27 cellular contexts compared by ENCODE assay signal in the genomic region with DNA sequence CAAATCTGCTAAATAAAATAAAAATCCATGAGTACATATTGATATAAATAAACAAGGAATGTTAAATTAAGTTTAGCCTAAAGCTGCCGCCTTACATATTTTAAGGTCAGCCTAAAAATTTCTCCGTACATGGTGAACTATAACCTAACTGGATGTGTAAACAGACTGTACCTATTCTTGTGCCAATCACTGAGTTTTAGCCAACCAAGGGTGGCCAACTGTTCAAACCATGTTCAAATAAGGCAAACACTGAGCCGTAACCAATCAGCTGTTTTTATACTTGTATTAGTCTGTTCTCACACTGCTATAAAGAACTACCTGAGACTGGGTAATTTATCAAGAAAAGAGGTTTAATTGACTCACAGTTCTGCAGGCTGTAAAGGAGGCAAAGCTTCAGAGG. TPM values are rescaled to one million over a fixed set of nuclear protein-coding genes. Genes with fewer than 3 reads are reported as not detected.
DNase-seq lines count a peak whose midpoint lies in the region; ATAC-seq, FAIRE-seq and TF ChIP-seq lines count a peak whose summit lies in the region.
"Had no signal": no experiment of that assay in that cellular context is flagged by ENCODE, and none has a peak within 500 bp of the region (broad histone marks: within the 10 kb centered on the region; RNA-seq: fewer than 3 reads in every experiment).

No MANE protein-coding gene starts in this region.

- H2BK12ac ChIP-seq in H9 (ENCODE audit: insufficient read length, low read depth, low read length) (no peak overlapping the region), H1 (ENCODE audit: low read depth, low read length) (peak overlapping the region; percentile 21; the same call in 1 of the 2 replicates), trophoblast cell (ENCODE audit: low read length) (no peak overlapping the region)

- TF ChIP-seq CTCF in GM23338 (conservative IDR thresholded peaks at IDR 0.05; ENCODE audit: low read depth in 2 of 2) (no peak), H9 (conservative IDR thresholded peaks at IDR 0.05) (no peak), H1 (IDR thresholded peaks at IDR 0.05; ENCODE audit: control extremely low read depth in 1 of 3, insufficient read depth in 1 of 3, low read depth in 1 of 3, low read length in 3 of 3) (no peak), right lobe of liver (IDR thresholded peaks at IDR 0.05) (no peak)

- no peak overlapping the region for H3K56ac ChIP-seq in H9 (ENCODE audit: insufficient read length, low read depth, low read length)
- H3K56ac ChIP-seq in H1 (replicated peaks; ENCODE audit: insufficient read length, low read depth, low read length) = no peak overlapping the region

- H3K23me2 ChIP-seq in H9 (ENCODE audit: insufficient read length, low read depth, low read length, poor library complexity, severe bottlenecking) (no peaks in the 10 kb centered on the region), H1 (ENCODE audit: low read depth, low read length) (no peaks in the 10 kb centered on the region)

- H3T11ph ChIP-seq in H9 (ENCODE audit: low read length) = no peak overlapping the region

- H3K27ac ChIP-seq in GM23338 (ENCODE audit: low read depth) (no peak overlapping the region), H9 (ENCODE audit: insufficient read length, low read depth, low read length) (no peak overlapping the region), H1 (ENCODE audit: low read depth, low read length) (no peak overlapping the region), right lobe of liver (peak overlapping the region in 2 of 3 donors; percentile 43 to 58), trophoblast cell (ENCODE audit: low read depth, low read length) (no peak overlapping the region)
- H3K27ac ChIP-seq: BLaER1 had no signal

- no peak for TF ChIP-seq RAD21 in H1 (IDR thresholded peaks at IDR 0.05 in 1 of 2, conservative IDR thresholded peaks at IDR 0.05 in 1 of 2; ENCODE audit: low read depth in 2 of 2, low read length in 2 of 2)

- H2BK120ac ChIP-seq in H9 (ENCODE audit: low read depth, low read length, poor library complexity, severe bottlenecking) (no peak overlapping the region), H1 (replicated peaks; ENCODE audit: low read depth, low read length) (no peak overlapping the region), trophoblast cell (ENCODE audit: insufficient read depth, low read length, poor library complexity) (no peak overlapping the region)

- H2BK5ac ChIP-seq in H9 (ENCODE audit: insufficient read length, low read length) = no peak overlapping the region
- no peak overlapping the region for H2BK5ac ChIP-seq in H1 (ENCODE audit: low read depth, low read length)
- no peak overlapping the region for H2BK5ac ChIP-seq in trophoblast cell (ENCODE audit: low read depth, low read length, poor library complexity)

- no peak overlapping the region for H2BK15ac ChIP-seq in H9 (ENCODE audit: low read depth, low read length)
- H2BK15ac ChIP-seq in H1 (ENCODE audit: low read length) = 0 out of 2 replicates have a peak overlapping the region, but pooled peaks have one; percentile 67

- DNase-seq in GM23338 (ENCODE audit: low spot score) = no peak
- DNase-seq in H9 = no peak
- DNase-seq in H1 (ENCODE audit: low read depth in 1 of 2, low spot score in 2 of 2) = no peak
- DNase-seq in right lobe of liver = peak in 1 of 3 donors; percentile 60
- DNase-seq in trophoblast cell = no peak
- DNase-seq: 8988T; BE2C; C1 segment of cervical spinal cord; CD4-positive, alpha-beta memory T cell; CD8-positive, alpha-beta memory T cell; COR-L47; DMS 273 treated with DMSO at 0.1 percent for 48 hours; DMS153; DMS79; DND-41; GDM1 had no signal

- H2AK5ac ChIP-seq in H9 (ENCODE audit: insufficient read length, low read length) (no peak overlapping the region), H1 (ENCODE audit: low read depth, low read length) (no peak overlapping the region), trophoblast cell (ENCODE audit: low read length) (no peak overlapping the region)

- H3K4me1 Mint-ChIP-seq in GM23338 (peaks cover 13% of the 10 kb centered on the region), H9 (peaks cover 19 to 22% of the 10 kb centered on the region in 2 experiments)
- H3K4me1 Mint-ChIP-seq: CD14-positive monocyte; CD4-positive, alpha-beta memory T cell; CD4-positive, CD25-positive, alpha-beta regulatory T cell; CD8-positive, alpha-beta memory T cell had no signal

- no peaks in the 10 kb centered on the region for H3K9me3 ChIP-seq in H9 (ENCODE audit: control insufficient read depth, low read depth, low read length)
- peaks cover 9 to 14% of the 10 kb centered on the region in 2 experiments for H3K9me3 ChIP-seq in H1 (ENCODE audit: insufficient read depth in 2 of 2, low read depth in 1 of 2, low read length in 1 of 2)
- no peaks in the 10 kb centered on the region for H3K9me3 ChIP-seq in right lobe of liver
- H3K9me3 ChIP-seq in trophoblast cell (ENCODE audit: insufficient read depth, low read depth, low read length) = no peaks in the 10 kb centered on the region
- H3K9me3 ChIP-seq: BE2C had no signal

- no peak for TF ChIP-seq EP300 in H1 (IDR thresholded peaks at IDR 0.05; ENCODE audit: borderline replicate concordance in 1 of 2, low read depth in 2 of 2, low read length in 2 of 2)

- H3K4me1 ChIP-seq in GM23338 (ENCODE audit: insufficient read depth) = peaks cover 12% of the 10 kb centered on the region
- H3K4me1 ChIP-seq in H9 (ENCODE audit: insufficient read depth, low read length) = no peaks in the 10 kb centered on the region; the same call in 1 of the 2 replicates
- H3K4me1 ChIP-seq in H1 (replicated peaks in 1 of 4; ENCODE audit: control insufficient read depth in 3 of 4, insufficient read depth in 4 of 4, low read length in 3 of 4) = peaks cover 0 to 8% (median 4%) of the 10 kb centered on the region in 4 experiments; a peak in 6 of 7 replicates
- H3K4me1 ChIP-seq in right lobe of liver = peaks cover 0 to 16% (median 0%) of the 10 kb centered on the region in 4 donors
- no peaks in the 10 kb centered on the region for H3K4me1 ChIP-seq in trophoblast cell (ENCODE audit: control insufficient read depth in 1 of 2, insufficient read depth in 2 of 2, low read length in 2 of 2)
- H3K4me1 ChIP-seq: BE2C, BLaER1 had no signal

- H3K79me1 ChIP-seq in H9 (ENCODE audit: insufficient read depth, low read depth, low read length, poor library complexity, severe bottlenecking) = no peaks in the 10 kb centered on the region
- H3K79me1 ChIP-seq in H1 (ENCODE audit: low read depth, low read length) = no peaks in the 10 kb centered on the region
- H3K79me1 ChIP-seq in trophoblast cell (ENCODE audit: low read length) = no peaks in the 10 kb centered on the region

- POLR2A ChIA-PET in H1 (lab: Charles Lee; ENCODE audit: partially characterized antibody) = interaction anchor here (2.2 kb wide), 1 partner anchor 9 kb away, joined by 8 read pairs; a partner anchor contains a TSS

- H3K9ac ChIP-seq in H9 (ENCODE audit: extremely low read depth, insufficient read length, low read length) (no peak overlapping the region), H1 (replicated peaks in 1 of 4; ENCODE audit: extremely low read depth in 1 of 4, low read depth in 3 of 4, low read length in 3 of 4) (no peak overlapping the region), trophoblast cell (ENCODE audit: low read length) (no peak overlapping the region)
- H3K9ac ChIP-seq: BLaER1 had no signal

- H3K36me3 ChIP-seq in GM23338 (ENCODE audit: insufficient read depth) = no peaks in the 10 kb centered on the region
- H3K36me3 ChIP-seq in H1 (ENCODE audit: control insufficient read depth in 2 of 4, insufficient read depth in 4 of 4, low read length in 3 of 4) = peaks cover 0 to 4% (median 0%) of the 10 kb centered on the region in 4 experiments; a peak in 1 of 8 replicates
- H3K36me3 ChIP-seq in right lobe of liver = no peaks in the 10 kb centered on the region
- no peaks in the 10 kb centered on the region for H3K36me3 ChIP-seq in trophoblast cell (ENCODE audit: control insufficient read depth in 1 of 2, insufficient read depth in 2 of 2, low read length in 2 of 2)
- H3K36me3 ChIP-seq: BE2C, BLaER1 had no signal

- H3K14ac ChIP-seq in H9 (ENCODE audit: insufficient read depth, low read length) (no peak overlapping the region), H1 (ENCODE audit: insufficient read length) (no peak overlapping the region), trophoblast cell (ENCODE audit: low read length) (no peak overlapping the region)

- peaks cover under 1% of the 10 kb centered on the region for H3K79me2 ChIP-seq in GM23338 (replicated peaks; ENCODE audit: insufficient read depth)
- no peaks in the 10 kb centered on the region; the same call in 1 of the 2 replicates for H3K79me2 ChIP-seq in H9 (ENCODE audit: insufficient read depth, low read length)
- no peaks in the 10 kb centered on the region for H3K79me2 ChIP-seq in H1 (ENCODE audit: control insufficient read depth in 1 of 2, insufficient read depth in 2 of 2, low read length in 2 of 2)
- no peaks in the 10 kb centered on the region for H3K79me2 ChIP-seq in trophoblast cell (ENCODE audit: control insufficient read depth, insufficient read depth, low read length, poor library complexity)

- CTCF ChIA-PET in H1 (lab: Charles Lee; ENCODE audit: partially characterized antibody) = interaction anchor here (0.8 to 5.9 kb wide), 7 partner anchors 10 to 90 kb away, joined by 3 to 55 read pairs (median 6); a partner anchor contains a TSS

- H3K9me3 Mint-ChIP-seq in GM23338 (peaks cover 28% of the 10 kb centered on the region), H9 (peaks cover 19 to 22% of the 10 kb centered on the region in 2 experiments)
- H3K9me3 Mint-ChIP-seq: CD4-positive, CD25-positive, alpha-beta regulatory T cell; CD8-positive, alpha-beta memory T cell had no signal

- peaks cover 10% of the 10 kb centered on the region for H3K27me3 Mint-ChIP-seq in GM23338 (ENCODE audit: insufficient read depth, low read depth, poor library complexity)
- H3K27me3 Mint-ChIP-seq in H9 (ENCODE audit: low read depth) = no peaks in the 10 kb centered on the region

- no peak overlapping the region for H4K8ac ChIP-seq in H9 (replicated peaks; ENCODE audit: insufficient read length, low read depth, low read length)
- no peak overlapping the region for H4K8ac ChIP-seq in H1 (ENCODE audit: extremely low read depth, insufficient read depth, low read length)
- H4K8ac ChIP-seq in trophoblast cell (ENCODE audit: low read depth, low read length) = no peak overlapping the region

- peak overlapping the region; percentile 23; the same call in 1 of the 2 replicates for H2AFZ ChIP-seq in GM23338
- no peak overlapping the region for H2AFZ ChIP-seq in H9 (ENCODE audit: low read length)
- H2AFZ ChIP-seq in H1 (ENCODE audit: low read length) = no peak overlapping the region
- H2AFZ ChIP-seq in trophoblast cell (ENCODE audit: insufficient read depth, low read length, poor library complexity) = no peak overlapping the region

- TF ChIP-seq POLR2A in H1 (IDR thresholded peaks at IDR 0.05; ENCODE audit: control extremely low read depth in 1 of 2, low read depth in 2 of 2, low read length in 2 of 2) (no peak), right lobe of liver (IDR thresholded peaks at IDR 0.05) (no peak)

- H3K27ac Mint-ChIP-seq in GM23338 (no peak overlapping the region), H9 (peak overlapping the region in 2 of 3 experiments; percentile 10 to 92; a peak in 4 of 7 replicates)
- H3K27ac Mint-ChIP-seq: CD14-positive monocyte; CD4-positive, alpha-beta memory T cell; CD4-positive, CD25-positive, alpha-beta regulatory T cell; CD8-positive, alpha-beta memory T cell had no signal

- no peak overlapping the region for H4K91ac ChIP-seq in H9 (ENCODE audit: insufficient read length, low read depth, low read length)
- H4K91ac ChIP-seq in H1 (replicated peaks; ENCODE audit: insufficient read length, low read length) = no peak overlapping the region
- H4K91ac ChIP-seq in trophoblast cell (ENCODE audit: low read depth, low read length) = no peak overlapping the region

- no peak overlapping the region for H4K5ac ChIP-seq in H9 (ENCODE audit: insufficient read length, low read depth, low read length)
- H4K5ac ChIP-seq in H1 (ENCODE audit: insufficient read length, low read depth, low read length) = no peak overlapping the region

- no peak overlapping the region for H2BK20ac ChIP-seq in H9 (ENCODE audit: low read depth, low read length, poor library complexity, severe bottlenecking)
- no peak overlapping the region for H2BK20ac ChIP-seq in H1 (ENCODE audit: low read length)

- no CpG with 5 or more reads among the region's 3 CpGs for WGBS in H9 (ENCODE audit: extremely low coverage, insufficient read length, low lambda C conversion rate)
- WGBS in H1 (ENCODE audit: extremely low coverage in 1 of 2, insufficient coverage in 1 of 2, insufficient read length in 1 of 2, insufficient replicate concordance in 2 of 2, low coverage in 1 of 2, low lambda C conversion rate in 2 of 2, missing lambda C conversion rate in 1 of 2), 2 experiments = 94% methylated on average over 3 of the region's 3 CpGs; no CpG with 5 or more reads in 1 of the 2 experiments
- 27% methylated on average over 3 of the region's 3 CpGs for WGBS in right lobe of liver (ENCODE audit: insufficient coverage, low coverage, low lambda C conversion rate, missing lambda C conversion rate)
- WGBS in trophoblast cell (ENCODE audit: extremely low coverage, insufficient coverage, insufficient read length) = no CpG with 5 or more reads among the region's 3 CpGs

- H3K36me3 Mint-ChIP-seq in GM23338 (ENCODE audit: low read depth) = peaks cover 24% of the 10 kb centered on the region
- peaks cover 12 to 21% (median 17%) of the 10 kb centered on the region in 3 experiments for H3K36me3 Mint-ChIP-seq in H9 (ENCODE audit: insufficient read depth in 1 of 3, low read depth in 3 of 3)
- H3K36me3 Mint-ChIP-seq: CD14-positive monocyte; CD4-positive, alpha-beta memory T cell; CD4-positive, CD25-positive, alpha-beta regulatory T cell; CD8-positive, alpha-beta memory T cell had no signal

- H4K20me1 ChIP-seq in GM23338 (replicated peaks; ENCODE audit: insufficient read depth) (no peaks in the 10 kb centered on the region), H9 (ENCODE audit: control insufficient read depth, insufficient read depth, insufficient read length) (no peaks in the 10 kb centered on the region), H1 (replicated peaks in 1 of 2; ENCODE audit: control insufficient read depth in 1 of 2, insufficient read depth in 2 of 2, low read length in 2 of 2) (no peaks in the 10 kb centered on the region)
- H4K20me1 ChIP-seq: BLaER1 had no signal

- no peak overlapping the region for H3K23ac ChIP-seq in H9 (ENCODE audit: insufficient read length, low read depth, low read length)
- H3K23ac ChIP-seq in H1 (ENCODE audit: insufficient read length) = no peak overlapping the region
- no peak overlapping the region for H3K23ac ChIP-seq in trophoblast cell (ENCODE audit: low read length)

- no peak for FAIRE-seq in H1 (lab: Jason Lieb, UNC)
- FAIRE-seq: A204.1, GM12892, GM18507 had no signal

- no peak overlapping the region for H3K4me2 ChIP-seq in GM23338
- no peak overlapping the region for H3K4me2 ChIP-seq in H9 (ENCODE audit: insufficient read depth, insufficient read length, low read length)
- no peak overlapping the region for H3K4me2 ChIP-seq in H1 (ENCODE audit: insufficient read depth in 1 of 2, low read depth in 2 of 2, low read length in 2 of 2)
- no peak overlapping the region for H3K4me2 ChIP-seq in trophoblast cell (ENCODE audit: low read length)
- H3K4me2 ChIP-seq: BLaER1 had no signal

- no peak for ATAC-seq in GM23338
- ATAC-seq in right lobe of liver = peak; percentile 51 to 78 (median 71)
- no peak for ATAC-seq in HG02981 (IDR thresholded peaks at IDR 0.05; ENCODE audit: unreplicated experiment)
- no peak for ATAC-seq in HG03378 (IDR thresholded peaks at IDR 0.05; ENCODE audit: unreplicated experiment)
- ATAC-seq in GM19455 (IDR thresholded peaks at IDR 0.05; ENCODE audit: unreplicated experiment) = no peak

- H4K12ac ChIP-seq in trophoblast cell (ENCODE audit: low read depth, low read length) = no peak overlapping the region

- H3K4me3 Mint-ChIP-seq in GM23338 = no peak overlapping the region; the same call in 2 of the 3 replicates
- H3K4me3 Mint-ChIP-seq in H9 = no peak overlapping the region
- H3K4me3 Mint-ChIP-seq: CD14-positive monocyte; CD4-positive, alpha-beta memory T cell had no signal

- H3K4me3 ChIP-seq in GM23338 (no peak overlapping the region), H1 (ENCODE audit: extremely low read depth in 1 of 4, insufficient read depth in 2 of 4, low read depth in 3 of 4, low read length in 4 of 4) (no peak overlapping the region), right lobe of liver (no peak overlapping the region), trophoblast cell (ENCODE audit: low read depth, low read length) (no peak overlapping the region)
- H3K4me3 ChIP-seq: BLaER1, GM12878 had no signal

- peaks cover 2% of the 10 kb centered on the region; the same call in 1 of the 2 replicates for H3K9me2 ChIP-seq in GM23338 (ENCODE audit: insufficient read depth)

- H3K27me3 ChIP-seq in GM23338 (ENCODE audit: insufficient read depth) (no peaks in the 10 kb centered on the region), H9 (ENCODE audit: insufficient read depth, low read length) (no peaks in the 10 kb centered on the region), H1 (replicated peaks in 1 of 4; ENCODE audit: control insufficient read depth in 3 of 4, extremely low read depth in 1 of 4, insufficient read depth in 3 of 4, low read length in 3 of 4) (no peaks in the 10 kb centered on the region), right lobe of liver (no peaks in the 10 kb centered on the region), trophoblast cell (ENCODE audit: insufficient read depth, low read length) (no peaks in the 10 kb centered on the region)
- H3K27me3 ChIP-seq: BE2C, BLaER1 had no signal

- H3K4ac ChIP-seq in H9 (ENCODE audit: low read depth, low read length) (no peak overlapping the region), H1 (replicated peaks; ENCODE audit: insufficient read length, low read depth, low read length) (no peak overlapping the region), trophoblast cell (ENCODE audit: low read depth, low read length) (no peak overlapping the region)

- H3F3A ChIP-seq in GM23338 (replicated peaks; ENCODE audit: low read depth) = no peaks in the 10 kb centered on the region

- intact Hi-C loops in right lobe of liver (cut with DNase I) = loop anchor here in 1 of 2 donors (10.0 kb wide), 1 partner anchor 49 kb away; no protein-coding TSS in a partner anchor

- H3K18ac ChIP-seq in H9 (ENCODE audit: insufficient read length, low read depth, low read length) = no peak overlapping the region
- no peak overlapping the region for H3K18ac ChIP-seq in H1 (ENCODE audit: extremely low read depth, low read length)
- no peak overlapping the region for H3K18ac ChIP-seq in trophoblast cell (ENCODE audit: low read length)

RNA-seq across cellular contexts. Expression of a gene that starts 8.6 kb away (rescaled TPM):
- total RNA-seq in GM23338 (2014; rRNA removed; shearing (Covaris generic)) = 132 and 136 TPM in 2 replicates
- 29.4 and 29.5 TPM in 2 replicates for polyA plus RNA-seq in GM23338 (2016; fragmentation: Nextera tagmentation; extraction: Ambion mirVana)
- total RNA-seq in H9 (2021) = 128 and 139 TPM in 2 replicates
- 114 and 117 TPM in 2 replicates for total RNA-seq in H1 (2021; fragmentation: NEBNext Ultra II Directional; extraction: Animal tissue kit (Norgen Biotek cat#: 25700))
- 16.6 and 29.3 TPM in 2 replicates for polyA plus RNA-seq in H1 (2011; rRNA removed)
- polyA plus RNA-seq in H1 (2011; cell fraction: cytosol; rRNA removed) = 26.1 TPM
- 38.3 TPM for polyA plus RNA-seq in H1 (2011; cell fraction: nucleus; rRNA removed)
- polyA plus RNA-seq in H1 (2012, experiment 1 of 2) = 19.9 to 42.3 TPM (median 30.4 TPM) in 4 replicates
- polyA plus RNA-seq in H1 (2012, experiment 2 of 2) = 1.9 TPM
- polyA plus RNA-seq in H1 (2013, experiment 1 of 2) = 52.7 TPM
- 48.3 TPM for polyA plus RNA-seq in H1 (2013, experiment 2 of 2)
- 132 and 174 TPM in 2 replicates for polyA minus RNA-seq in H1 (2011; rRNA and poly(A)+ RNA removed)
- 81.9 TPM for polyA minus RNA-seq in H1 (2011; cell fraction: cytosol; rRNA and poly(A)+ RNA removed)
- polyA minus RNA-seq in H1 (2011; cell fraction: nucleus; rRNA and poly(A)+ RNA removed) = 247 TPM
- total RNA-seq in right lobe of liver = 10 to 100 TPM in 5 of 6 experiments, 1 to 10 TPM in 1; 7.7 to 12.8 (median 11.0) TPM
- polyA plus RNA-seq in trophoblast cell (2013) = 18.1 and 19.6 TPM in 2 replicates

RNA-seq across cellular contexts. Expression of a gene that starts 54.3 kb away (rescaled TPM):
- total RNA-seq in GM23338 (2014; rRNA removed; shearing (Covaris generic)) = 1.9 and 2.2 TPM in 2 replicates
- polyA plus RNA-seq in GM23338 (2016; fragmentation: Nextera tagmentation; extraction: Ambion mirVana) = 1.4 and 1.6 TPM in 2 replicates
- 1.2 TPM in 2 replicates for total RNA-seq in H9 (2021)
- 1.3 and 1.7 TPM in 2 replicates for total RNA-seq in H1 (2021; fragmentation: NEBNext Ultra II Directional; extraction: Animal tissue kit (Norgen Biotek cat#: 25700))
- 0.50 and 0.65 TPM in 2 replicates for polyA plus RNA-seq in H1 (2011; rRNA removed)
- 0.54 TPM for polyA plus RNA-seq in H1 (2011; cell fraction: cytosol; rRNA removed)
- polyA plus RNA-seq in H1 (2011; cell fraction: nucleus; rRNA removed) = 0.60 TPM
- 0.55 to 0.99 TPM (median 0.66 TPM) in 4 replicates for polyA plus RNA-seq in H1 (2012, experiment 1 of 2)
- polyA plus RNA-seq in H1 (2012, experiment 2 of 2) = 0.34 TPM
- 1.0 TPM for polyA plus RNA-seq in H1 (2013, experiment 1 of 2)
- polyA plus RNA-seq in H1 (2013, experiment 2 of 2) = 1.2 TPM
- 0.85 and 0.88 TPM in 2 replicates for polyA minus RNA-seq in H1 (2011; rRNA and poly(A)+ RNA removed)
- 0.95 TPM for polyA minus RNA-seq in H1 (2011; cell fraction: cytosol; rRNA and poly(A)+ RNA removed)
- polyA minus RNA-seq in H1 (2011; cell fraction: nucleus; rRNA and poly(A)+ RNA removed) = 1.6 TPM
- total RNA-seq in right lobe of liver = 10 to 100 TPM in 3 of 6 experiments, 1 to 10 TPM in 3; 4.7 to 13.6 (median 9.5) TPM
- 5.1 and 5.4 TPM in 2 replicates for polyA plus RNA-seq in trophoblast cell (2013)
- total RNA-seq: CD4-positive, alpha-beta memory T cell had no signal
- polyA plus RNA-seq: AG04450; CD4-positive, alpha-beta memory T cell; CD8-positive, alpha-beta memory T cell had no signal

Comparison
In these comparisons a context has a peak if more than half of its experiments do, and no peak if none do; other contexts are left out.
1. ATAC-seq: peak in right lobe of liver (4 of 4); none in GM23338 (single experiment), HG02981 (single experiment), HG03378 (single experiment) and GM19455 (single experiment).
2. H3K27ac ChIP-seq: peak in right lobe of liver (2 of 3); none in GM23338 (single experiment), H9 (single experiment), H1 (single experiment) and trophoblast cell (single experiment).